17 cellular contexts compared by ENCODE assay signal in genomic region chr3:57518276-57518914, GRCh38. TPM values are rescaled to one million over a fixed set of nuclear protein-coding genes. Genes with fewer than 3 reads are reported as not detected.
A peak's percentile ranks its signal among the peaks of the same experiment; 100 is the strongest.
DNase-seq lines count a peak whose midpoint lies in the region; ATAC-seq, FAIRE-seq and TF ChIP-seq lines count a peak whose summit lies in the region.
"Had no signal": no experiment of that assay in that cellular context is flagged by ENCODE, and none has a peak within 500 bp of the region (broad histone marks: within the 10 kb centered on the region; RNA-seq: fewer than 3 reads in every experiment).

No MANE protein-coding gene starts in this region.

- no peak for TF ChIP-seq POLR2A in K562 (conservative IDR thresholded peaks at IDR 0.05)

- no peak for TF ChIP-seq RAD21 in K562 (CRISPR knock-in tag; conservative IDR thresholded peaks at IDR 0.05 in 1 of 2, IDR thresholded peaks at IDR 0.05 in 1 of 2)

- CTCF ChIA-PET in PC-3 (lab: Charles Lee) (no interaction called here), K562 (lab: Yijun Ruan, JAX; ENCODE audit: low intra/inter-chr PET ratio) (no interaction called here)

- H3K4me1 ChIP-seq in PC-3 (ENCODE audit: insufficient read depth, low read length) (peaks cover 9% of the 10 kb centered on the region; the same call in 1 of the 2 replicates), K562 (replicated peaks in 1 of 2; ENCODE audit: control insufficient read depth in 2 of 2, insufficient read depth in 2 of 2, low read length in 2 of 2) (no peaks in the 10 kb centered on the region; a peak in 1 of 5 replicates), neural progenitor cell (no peaks in the 10 kb centered on the region)

- H3K27me3 Mint-ChIP-seq in neural progenitor cell (ENCODE audit: insufficient read depth, low read depth) (no peaks in the 10 kb centered on the region), CD14-positive monocyte (ENCODE audit: low read depth in 3 of 3) (peaks cover 0 to 6% (median 0%) of the 10 kb centered on the region in 3 donors)
- peaks cover 18% of the 10 kb centered on the region for H3K27me3 Mint-ChIP-seq in activated T-helper 2 cell treated with anti-CD3 and anti-CD28 coated beads, Interferon-gamma antibody, Interleukin-2, Interleukin-4, amounts not matched to agents 10 μg/mL and 5 μg/mL and 100 μg/mL, durations not matched to agents 14 hours and 24 hours and 36 hours (ENCODE audit: low read depth)

- intact Hi-C loops in PC-3 (cut with micrococcal nuclease) (no loop called here), K562 (cut with micrococcal nuclease) (no loop called here), CD14-positive monocyte (cut with micrococcal nuclease) (no loop called here)
- intact Hi-C loops in activated T-helper 2 cell treated with anti-CD3 and anti-CD28 coated beads, Interferon-gamma antibody, Interleukin-2, Interleukin-4, amounts not matched to agents 10 μg/mL and 5 μg/mL and 100 μg/mL, durations not matched to agents 14 hours and 24 hours and 36 hours (cut with micrococcal nuclease): no loop called here

- H3K79me2 ChIP-seq in PC-3 (ENCODE audit: low read length) (no peaks in the 10 kb centered on the region), K562 (ENCODE audit: control insufficient read depth, insufficient read depth, low read length) (no peaks in the 10 kb centered on the region), neural progenitor cell (ENCODE audit: low read depth) (no peaks in the 10 kb centered on the region)

- H3K9me3 Mint-ChIP-seq in neural progenitor cell (no peaks in the 10 kb centered on the region), CD14-positive monocyte (peaks cover 0 to 3% (median 0%) of the 10 kb centered on the region in 7 donors)
- no peaks in the 10 kb centered on the region for H3K9me3 Mint-ChIP-seq in activated T-helper 2 cell treated with anti-CD3 and anti-CD28 coated beads, Interferon-gamma antibody, Interleukin-2, Interleukin-4, amounts not matched to agents 10 μg/mL and 5 μg/mL and 100 μg/mL, durations not matched to agents 14 hours and 24 hours and 36 hours
- H3K9me3 Mint-ChIP-seq: activated naive CD8-positive, alpha-beta T cell treated with anti-CD3 and anti-CD28 coated beads for 36 hours; naive thymus-derived CD8-positive, alpha-beta T cell had no signal

- H3K27ac Mint-ChIP-seq in neural progenitor cell: no peak overlapping the region
- no peak overlapping the region for H3K27ac Mint-ChIP-seq in activated T-helper 2 cell treated with anti-CD3 and anti-CD28 coated beads, Interferon-gamma antibody, Interleukin-2, Interleukin-4, amounts not matched to agents 10 μg/mL and 5 μg/mL and 100 μg/mL, durations not matched to agents 14 hours and 24 hours and 36 hours
- peak overlapping the region in 2 of 7 donors; percentile 10 to 65 for H3K27ac Mint-ChIP-seq in CD14-positive monocyte
- H3K27ac Mint-ChIP-seq: activated naive CD8-positive, alpha-beta T cell treated with anti-CD3 and anti-CD28 coated beads for 36 hours had no signal

- no peak for FAIRE-seq in K562 (lab: Jason Lieb, UNC)
- FAIRE-seq: HepG2 had no signal

- ATAC-seq in PC-3 (no peak; the same call in 1 of the 2 replicates), K562 (no peak)
- ATAC-seq: HepG2; naive thymus-derived CD8-positive, alpha-beta T cell had no signal

- no peak for TF ChIP-seq EP300 in K562 (IDR thresholded peaks at IDR 0.05; ENCODE audit: low read length)

- H3K9me3 ChIP-seq in PC-3 (ENCODE audit: low read length): no peaks in the 10 kb centered on the region
- no peaks in the 10 kb centered on the region for H3K9me3 ChIP-seq in K562 (replicated peaks; ENCODE audit: control insufficient read depth, insufficient read depth, low read depth, low read length)
- no peaks in the 10 kb centered on the region for H3K9me3 ChIP-seq in neural progenitor cell (ENCODE audit: low read depth)

- POLR2A ChIA-PET in PC-3 (lab: Charles Lee; ENCODE audit: unreplicated experiment) (interaction anchor here (0.6 to 0.7 kb wide), 2 partner anchors 107 to 246 kb away, joined by 3 to 4 read pairs; no protein-coding TSS in a partner anchor), K562 (lab: Yijun Ruan, JAX) (interaction anchor here (1.4 to 1.5 kb wide), 2 partner anchors 10 to 13 kb away, joined by 3 to 4 read pairs; no protein-coding TSS in a partner anchor)

- in situ Hi-C loops in K562 (cut with MboI): no loop called here

- H3K27ac ChIP-seq in PC-3 (ENCODE audit: low read length): no peak overlapping the region
- H3K27ac ChIP-seq in K562 (ENCODE audit: extremely low read depth, low read depth, low read length): no peak overlapping the region
- H3K27ac ChIP-seq in neural progenitor cell: no peak overlapping the region
- H3K27ac ChIP-seq: C4-2B had no signal

- no peak overlapping the region for H3K4me2 ChIP-seq in PC-3 (ENCODE audit: low read length)
- no peak overlapping the region for H3K4me2 ChIP-seq in K562 (ENCODE audit: insufficient read depth, low read length)
- H3K4me2 ChIP-seq in neural progenitor cell: no peak overlapping the region

- H3K36me3 ChIP-seq in PC-3 (ENCODE audit: low read depth, low read length): no peaks in the 10 kb centered on the region
- no peaks in the 10 kb centered on the region for H3K36me3 ChIP-seq in K562 (ENCODE audit: control insufficient read depth, insufficient read depth, low read length)
- H3K36me3 ChIP-seq in neural progenitor cell: no peaks in the 10 kb centered on the region

- DNase-seq in ELR (ENCODE audit: low read depth) (peak; percentile 78), PC-3 (peak; percentile 42), K562 (ENCODE audit: extremely low read depth in 1 of 4, low spot score in 3 of 4) (no peak), neural progenitor cell (ENCODE audit: low spot score) (no peak), NCI-H187 (lab: John Stamatoyannopoulos, UW) (no peak), medulla oblongata (ENCODE audit: extremely low spot score) (no peak), CD14-positive monocyte (ENCODE audit: low spot score) (no peak)
- DNase-seq in activated T-helper 2 cell treated with anti-CD3 and anti-CD28 coated beads, Interferon-gamma antibody, Interleukin-2, Interleukin-4, amounts not matched to agents 10 μg/mL and 5 μg/mL and 100 μg/mL, durations not matched to agents 14 hours and 24 hours and 36 hours (ENCODE audit: low spot score): no peak
- DNase-seq: activated CD4-positive, alpha-beta T cell treated with anti-CD3 and anti-CD28 coated beads for 1 hour; activated CD8-positive, alpha-beta memory T cell treated with anti-CD3 and anti-CD28 coated beads, Interleukin-2, amount 50 U/mL, for 4 hours; activated naive CD8-positive, alpha-beta T cell treated with anti-CD3 and anti-CD28 coated beads for 36 hours; naive thymus-derived CD8-positive, alpha-beta T cell; NCI-H446; retina had no signal

- 0% methylated on average over 3 of the region's 3 CpGs for WGBS in K562 (ENCODE audit: insufficient coverage, low coverage, missing lambda C conversion rate)

- H3K4me3 Mint-ChIP-seq in neural progenitor cell (no peak overlapping the region), CD14-positive monocyte (no peak overlapping the region)
- H3K4me3 Mint-ChIP-seq in activated T-helper 2 cell treated with anti-CD3 and anti-CD28 coated beads, Interferon-gamma antibody, Interleukin-2, Interleukin-4, amounts not matched to agents 10 μg/mL and 5 μg/mL and 100 μg/mL, durations not matched to agents 14 hours and 24 hours and 36 hours (ENCODE audit: low read depth): no peak overlapping the region
- H3K4me3 Mint-ChIP-seq: activated naive CD8-positive, alpha-beta T cell treated with anti-CD3 and anti-CD28 coated beads for 36 hours; naive thymus-derived CD8-positive, alpha-beta T cell had no signal

- H3K9me2 ChIP-seq in PC-3 (replicated peaks; ENCODE audit: low read length): no peaks in the 10 kb centered on the region

- BruUV-seq in PC-3 (replicated peaks; lab: Mats Ljungman, UMichigan) (no TSS peak), K562 (replicated peaks; lab: Mats Ljungman, UMichigan) (no TSS peak)

- TF ChIP-seq CTCF in PC-3 (conservative IDR thresholded peaks at IDR 0.05; ENCODE audit: low read depth, low read length) (no peak), K562 (IDR thresholded peaks at IDR 0.05 in 2 of 3, conservative IDR thresholded peaks at IDR 0.05 in 1 of 3; ENCODE audit: insufficient read depth in 2 of 3, low read depth in 1 of 3, low read length in 3 of 3) (no peak), neural progenitor cell (IDR thresholded peaks at IDR 0.05) (no peak), CD14-positive monocyte (IDR thresholded peaks at IDR 0.05) (no peak)

- H4K20me1 ChIP-seq in PC-3 (ENCODE audit: low read length) (no peaks in the 10 kb centered on the region), K562 (replicated peaks; ENCODE audit: control insufficient read depth, insufficient read depth, low read length) (no peaks in the 10 kb centered on the region), neural progenitor cell (ENCODE audit: low read depth) (no peaks in the 10 kb centered on the region)

- H3K4me1 Mint-ChIP-seq in neural progenitor cell: no peaks in the 10 kb centered on the region
- H3K4me1 Mint-ChIP-seq in activated T-helper 2 cell treated with anti-CD3 and anti-CD28 coated beads, Interferon-gamma antibody, Interleukin-2, Interleukin-4, amounts not matched to agents 10 μg/mL and 5 μg/mL and 100 μg/mL, durations not matched to agents 14 hours and 24 hours and 36 hours (ENCODE audit: low read depth): no peaks in the 10 kb centered on the region
- peaks cover 4% of the 10 kb centered on the region for H3K4me1 Mint-ChIP-seq in CD14-positive monocyte
- H3K4me1 Mint-ChIP-seq: activated naive CD8-positive, alpha-beta T cell treated with anti-CD3 and anti-CD28 coated beads for 36 hours had no signal

- H3K9ac ChIP-seq in PC-3 (ENCODE audit: low read length) (no peak overlapping the region), K562 (ENCODE audit: insufficient read depth in 1 of 2, low read depth in 2 of 2, low read length in 2 of 2) (no peak overlapping the region), neural progenitor cell (no peak overlapping the region)

- H3F3A ChIP-seq in PC-3 (ENCODE audit: low read length, unreplicated experiment) (no peaks in the 10 kb centered on the region), neural progenitor cell (ENCODE audit: low read depth) (no peaks in the 10 kb centered on the region)

- H3K27me3 ChIP-seq in PC-3 (ENCODE audit: low read length) (no peaks in the 10 kb centered on the region), K562 (ENCODE audit: control insufficient read depth in 2 of 2, insufficient read depth in 2 of 2, low read length in 2 of 2) (no peaks in the 10 kb centered on the region; a peak in 1 of 5 replicates), neural progenitor cell (no peaks in the 10 kb centered on the region)

- H3K4me3 ChIP-seq in PC-3 (ENCODE audit: low read length) (no peak overlapping the region), K562 (no peak overlapping the region), neural progenitor cell (no peak overlapping the region)

- H2AFZ ChIP-seq in PC-3 (ENCODE audit: low read length) (no peak overlapping the region), K562 (ENCODE audit: low read depth, low read length) (no peak overlapping the region), neural progenitor cell (replicated peaks) (peak overlapping the region; percentile 40)

- H3K36me3 Mint-ChIP-seq in neural progenitor cell (no peaks in the 10 kb centered on the region), CD14-positive monocyte (no peaks in the 10 kb centered on the region)
- no peaks in the 10 kb centered on the region for H3K36me3 Mint-ChIP-seq in activated T-helper 2 cell treated with anti-CD3 and anti-CD28 coated beads, Interferon-gamma antibody, Interleukin-2, Interleukin-4, amounts not matched to agents 10 μg/mL and 5 μg/mL and 100 μg/mL, durations not matched to agents 14 hours and 24 hours and 36 hours (ENCODE audit: low read depth)
- H3K36me3 Mint-ChIP-seq: activated naive CD8-positive, alpha-beta T cell treated with anti-CD3 and anti-CD28 coated beads for 36 hours; naive thymus-derived CD8-positive, alpha-beta T cell had no signal

- no peaks in the 10 kb centered on the region for H3K9me1 ChIP-seq in K562 (ENCODE audit: control insufficient read depth, insufficient read depth, low read length)

RNA-seq across cellular contexts. Expression of gene DNAH12, which starts 25.7 kb away (rescaled TPM):
- total RNA-seq in PC-3 (2014; rRNA removed): 0.07 TPM in 1 of 2 replicates, not detected in the other
- total RNA-seq in K562 (2011; cell fraction: chromatin; rRNA removed; ENCODE audit: low replicate concordance): 0.07 and 0.37 TPM in 2 replicates
- total RNA-seq in K562 (2011; cell fraction: nucleolus; rRNA removed): 0.17 TPM in 1 of 2 replicates, not detected in the other
- total RNA-seq in K562 (2011; cell fraction: nucleoplasm; rRNA removed): 0.07 and 0.08 TPM in 2 replicates
- total RNA-seq in K562 (2014; rRNA removed): not detected in 2 replicates
- 0.03 and 0.04 TPM in 2 replicates for total RNA-seq in K562 (2014; rRNA removed; fragmentation: Illumina TruSeq; extraction: Trizol)
- total RNA-seq in K562 (2015; rRNA removed; fragmentation: Illumina TruSeq; extraction: Trizol): 0.04 TPM in 1 of 2 replicates, not detected in the other
- total RNA-seq in K562 (2021): not detected in 2 replicates
- polyA plus RNA-seq in K562 (2011; rRNA removed): 0.01 and 0.03 TPM in 2 replicates
- polyA plus RNA-seq in K562 (2011; cell fraction: cytosol; rRNA removed): under 0.01 TPM in 1 of 2 replicates, not detected in the other
- 0.01 TPM in 1 of 2 replicates, not detected in the other for polyA plus RNA-seq in K562 (2011; cell fraction: nucleus; rRNA removed)
- 0.07 and 0.36 TPM in 2 replicates for polyA plus RNA-seq in K562 (2012)
- 0.01 TPM in 1 of 2 replicates, not detected in the other for polyA plus RNA-seq in K562 (2014; fragmentation: Illumina TruSeq; extraction: Trizol)
- polyA plus RNA-seq in K562 (2014; fragmentation: Nextera tagmentation; extraction: Ambion mirVana): not detected
- polyA plus RNA-seq in K562 (2014; rRNA removed): 0.01 TPM in 1 of 2 replicates, not detected in the other
- polyA minus RNA-seq in K562 (2011; rRNA and poly(A)+ RNA removed): 0.06 and 0.11 TPM in 2 replicates
- polyA minus RNA-seq in K562 (2011; cell fraction: cytosol; rRNA and poly(A)+ RNA removed): not detected in 2 replicates
- polyA minus RNA-seq in K562 (2011; cell fraction: nucleus; rRNA and poly(A)+ RNA removed): under 0.01 and 0.13 TPM in 2 replicates
- total RNA-seq in neural progenitor cell (ENCODE audit: low replicate concordance): 0.02 and 0.03 TPM in 2 replicates
- 0.11 TPM in 1 of 2 replicates, not detected in the other for total RNA-seq in activated T-helper 2 cell treated with anti-CD3 and anti-CD28 coated beads, Interferon-gamma antibody, Interleukin-2, Interleukin-4, amounts not matched to agents 10 μg/mL and 5 μg/mL and 100 μg/mL, durations not matched to agents 14 hours and 24 hours and 36 hours
- not detected for polyA plus RNA-seq in CD14-positive monocyte
- total RNA-seq: G401 had no signal
- polyA plus RNA-seq: naive thymus-derived CD8-positive, alpha-beta T cell had no signal

RNA-seq across cellular contexts. Expression of gene PDE12, which starts 37.7 kb away (rescaled TPM):
- total RNA-seq in PC-3 (2014; rRNA removed): 25.3 and 32.3 TPM in 2 replicates
- total RNA-seq in K562 (2011; cell fraction: chromatin; rRNA removed; ENCODE audit: low replicate concordance): 14.4 and 19.3 TPM in 2 replicates
- 14.3 and 16.8 TPM in 2 replicates for total RNA-seq in K562 (2011; cell fraction: nucleolus; rRNA removed)
- total RNA-seq in K562 (2011; cell fraction: nucleoplasm; rRNA removed): 14.1 and 18.1 TPM in 2 replicates
- 11.0 and 15.7 TPM in 2 replicates for total RNA-seq in K562 (2014; rRNA removed)
- total RNA-seq in K562 (2014; rRNA removed; fragmentation: Illumina TruSeq; extraction: Trizol): 9.0 and 9.2 TPM in 2 replicates
- total RNA-seq in K562 (2015; rRNA removed; fragmentation: Illumina TruSeq; extraction: Trizol): 9.3 and 10.4 TPM in 2 replicates
- total RNA-seq in K562 (2021): 19.9 and 20.5 TPM in 2 replicates
- 10.2 and 10.4 TPM in 2 replicates for polyA plus RNA-seq in K562 (2011; rRNA removed)
- polyA plus RNA-seq in K562 (2011; cell fraction: cytosol; rRNA removed): 9.9 and 17.4 TPM in 2 replicates
- polyA plus RNA-seq in K562 (2011; cell fraction: nucleus; rRNA removed): 5.6 and 8.0 TPM in 2 replicates
- 9.1 and 9.3 TPM in 2 replicates for polyA plus RNA-seq in K562 (2012)
- polyA plus RNA-seq in K562 (2014; fragmentation: Illumina TruSeq; extraction: Trizol): 7.8 and 9.3 TPM in 2 replicates
- polyA plus RNA-seq in K562 (2014; fragmentation: Nextera tagmentation; extraction: Ambion mirVana): 1 to 10 TPM; 2.1 to 8.0 TPM
- 8.5 and 10.0 TPM in 2 replicates for polyA plus RNA-seq in K562 (2014; rRNA removed)
- polyA minus RNA-seq in K562 (2011; rRNA and poly(A)+ RNA removed): 20.0 and 22.5 TPM in 2 replicates
- 20.6 and 21.3 TPM in 2 replicates for polyA minus RNA-seq in K562 (2011; cell fraction: cytosol; rRNA and poly(A)+ RNA removed)
- polyA minus RNA-seq in K562 (2011; cell fraction: nucleus; rRNA and poly(A)+ RNA removed): 10.1 and 15.4 TPM in 2 replicates
- total RNA-seq in neural progenitor cell (ENCODE audit: low replicate concordance): 8.6 and 11.3 TPM in 2 replicates
- 26.4 and 28.1 TPM in 2 replicates for total RNA-seq in activated T-helper 2 cell treated with anti-CD3 and anti-CD28 coated beads, Interferon-gamma antibody, Interleukin-2, Interleukin-4, amounts not matched to agents 10 μg/mL and 5 μg/mL and 100 μg/mL, durations not matched to agents 14 hours and 24 hours and 36 hours
- polyA plus RNA-seq in CD14-positive monocyte: 10 to 100 TPM; 11.0 to 11.3 TPM

Comparison
In these comparisons a context has a peak if more than half of its experiments do, and no peak if none do; other contexts are left out.
1. DNase-seq: peak in ELR (single experiment) and PC-3 (single experiment); none in K562 (0 of 4), neural progenitor cell (single experiment), NCI-H187 (0 of 2), medulla oblongata (single experiment), activated T-helper 2 cell treated with anti-CD3 and anti-CD28 coated beads, Interferon-gamma antibody, Interleukin-2, Interleukin-4, amounts not matched to agents 10 μg/mL and 5 μg/mL and 100 μg/mL, durations not matched to agents 14 hours and 24 hours and 36 hours (single experiment) and CD14-positive monocyte (single experiment).